Comparison of ENCODE assay signal across 31 cellular contexts in genomic region chr3:63538912-63539311, GRCh38.
DNase-seq lines count a peak whose midpoint lies in the region; ATAC-seq and TF ChIP-seq lines count a peak whose summit lies in the region.
"Had no signal": no experiment of that assay in that cellular context is flagged by ENCODE, and none has a peak within 500 bp of the region (broad histone marks: within the 10 kb centered on the region; RNA-seq: fewer than 3 reads in every experiment).

No MANE protein-coding gene starts in this region.

- no peak overlapping the region for H3K27ac ChIP-seq in MM.1S (ENCODE audit: low read length)
- no peak overlapping the region for H3K27ac ChIP-seq in mesenchymal stem cell (ENCODE audit: low read length, poor library complexity, severe bottlenecking)
- no peak overlapping the region for H3K27ac ChIP-seq in brain microvascular endothelial cell
- H3K27ac ChIP-seq in CD8-positive, alpha-beta memory T cell (ENCODE audit: low read depth, low read length), result no peak overlapping the region
- H3K27ac ChIP-seq: epithelial cell of prostate, hepatocyte, HL-60, Peyer's patch, skin epidermis had no signal

- H3K9me2 ChIP-seq in MM.1S (replicated peaks; ENCODE audit: insufficient read depth, low read length), result no peaks in the 10 kb centered on the region

- H2BK12ac ChIP-seq in mesenchymal stem cell (ENCODE audit: low read length in 2 of 2), result no peak overlapping the region

- H3K27me3 ChIP-seq in MM.1S (replicated peaks; ENCODE audit: insufficient read depth, low read length) (no peaks in the 10 kb centered on the region), mesenchymal stem cell (ENCODE audit: control insufficient read depth in 1 of 2, insufficient read depth in 1 of 2, low read length in 2 of 2) (no peaks in the 10 kb centered on the region), brain microvascular endothelial cell (replicated peaks) (no peaks in the 10 kb centered on the region)
- no peaks in the 10 kb centered on the region for H3K27me3 ChIP-seq in CD8-positive, alpha-beta memory T cell (ENCODE audit: insufficient read depth, low read length, poor library complexity, severe bottlenecking)
- H3K27me3 ChIP-seq: hepatocyte, Peyer's patch had no signal

- H3K36me3 ChIP-seq in MM.1S (replicated peaks; ENCODE audit: insufficient read depth, low read length) (no peaks in the 10 kb centered on the region), mesenchymal stem cell (ENCODE audit: control insufficient read depth in 1 of 2, insufficient read depth in 2 of 2, low read depth in 1 of 2, low read length in 2 of 2) (no peaks in the 10 kb centered on the region), brain microvascular endothelial cell (replicated peaks) (no peaks in the 10 kb centered on the region)
- H3K36me3 ChIP-seq in CD8-positive, alpha-beta memory T cell (ENCODE audit: insufficient read depth, low read length), result no peaks in the 10 kb centered on the region
- H3K36me3 ChIP-seq: Peyer's patch had no signal

- H2BK5ac ChIP-seq in mesenchymal stem cell (ENCODE audit: low read depth, low read length, poor library complexity, severe bottlenecking), result no peak overlapping the region

- H3F3A ChIP-seq in MM.1S (ENCODE audit: insufficient read depth, low read length), result no peaks in the 10 kb centered on the region

- H3K4me3 ChIP-seq in MM.1S (ENCODE audit: low read length) (peak overlapping the region; percentile 3; the same call in 1 of the 2 replicates), mesenchymal stem cell (ENCODE audit: insufficient read depth in 1 of 2, low read depth in 1 of 2, low read length in 2 of 2) (no peak overlapping the region), brain microvascular endothelial cell (ENCODE audit: low read depth, low read length) (no peak overlapping the region)
- no peak overlapping the region for H3K4me3 ChIP-seq in CD8-positive, alpha-beta memory T cell (ENCODE audit: low read length)
- H3K4me3 ChIP-seq: hepatocyte, Peyer's patch, skin epidermis had no signal

- no peaks in the 10 kb centered on the region for H3K36me3 Mint-ChIP-seq in CD8-positive, alpha-beta memory T cell
- no peaks in the 10 kb centered on the region for H3K36me3 Mint-ChIP-seq in activated CD4-positive, alpha-beta T cell treated with anti-CD3 and anti-CD28 coated beads, Interleukin-2, amount 10 ng/mL, durations not matched to agents 7 days and 5 days (ENCODE audit: low read depth)
- H3K36me3 Mint-ChIP-seq: brain; immature natural killer cell; naive thymus-derived CD4-positive, alpha-beta T cell had no signal

- no peak overlapping the region for H3K14ac ChIP-seq in mesenchymal stem cell (ENCODE audit: low read length in 2 of 2)

- no peaks in the 10 kb centered on the region for H3K4me1 ChIP-seq in MM.1S (ENCODE audit: low read length)
- no peaks in the 10 kb centered on the region for H3K4me1 ChIP-seq in mesenchymal stem cell (ENCODE audit: control insufficient read depth, insufficient read depth, low read depth, low read length)
- H3K4me1 ChIP-seq in CD8-positive, alpha-beta memory T cell (ENCODE audit: insufficient read depth, low read length), result no peaks in the 10 kb centered on the region
- H3K4me1 ChIP-seq: Peyer's patch had no signal

- peaks cover 0 to 2% (median 0%) of the 10 kb centered on the region in 5 donors for H3K9me3 Mint-ChIP-seq in CD8-positive, alpha-beta memory T cell
- H3K9me3 Mint-ChIP-seq in activated CD4-positive, alpha-beta T cell treated with anti-CD3 and anti-CD28 coated beads, Interleukin-2, amount 10 ng/mL, durations not matched to agents 7 days and 5 days, result no peaks in the 10 kb centered on the region
- H3K9me3 Mint-ChIP-seq: activated T-cell treated with anti-CD3 and anti-CD28 coated beads, Interleukin-2, amount 50 U/mL, for 24 hours; CD4-positive, alpha-beta T cell; HFFc6; T-helper 1 cell treated with Interleukin-12 subunit alpha and Interleukin-12 subunit beta and Interleukin-4 antibody, amounts not matched to agents 30 μg/mL and 1 μg/mL, for 36 hours had no signal

- no peaks in the 10 kb centered on the region for H3K79me1 ChIP-seq in mesenchymal stem cell (replicated peaks; ENCODE audit: low read length, poor library complexity, severe bottlenecking)

- no peak overlapping the region for H3K4ac ChIP-seq in mesenchymal stem cell (ENCODE audit: low read depth in 1 of 2, low read length in 2 of 2)

- no peak overlapping the region for H3K27ac Mint-ChIP-seq in CD8-positive, alpha-beta memory T cell
- no peak overlapping the region for H3K27ac Mint-ChIP-seq in activated CD4-positive, alpha-beta T cell treated with anti-CD3 and anti-CD28 coated beads, Interleukin-2, amount 10 ng/mL, durations not matched to agents 7 days and 5 days
- H3K27ac Mint-ChIP-seq: activated CD4-positive, alpha-beta T cell treated with anti-CD3 and anti-CD28 coated beads for 36 hours; activated T-cell treated with anti-CD3 and anti-CD28 coated beads, Interleukin-2, amount 50 U/mL, for 24 hours; brain; CD4-positive, alpha-beta T cell; HFFc6; immature natural killer cell; naive thymus-derived CD4-positive, alpha-beta T cell; T-helper 1 cell treated with Interleukin-12 subunit alpha and Interleukin-12 subunit beta and Interleukin-4 antibody, amounts not matched to agents 30 μg/mL and 1 μg/mL, for 36 hours had no signal

- H4K8ac ChIP-seq in mesenchymal stem cell (ENCODE audit: low read length), result no peak overlapping the region

- H2AK5ac ChIP-seq in mesenchymal stem cell (ENCODE audit: low read length, severe bottlenecking), result no peak overlapping the region

- no peaks in the 10 kb centered on the region for H4K20me1 ChIP-seq in MM.1S (ENCODE audit: insufficient read depth, low read length)

- H3K9ac ChIP-seq in MM.1S (ENCODE audit: low read length), result no peak overlapping the region
- H3K9ac ChIP-seq in mesenchymal stem cell (ENCODE audit: low read length), result peak overlapping the region; percentile 39

- in situ Hi-C loops in brain microvascular endothelial cell (cut with HindIII; ENCODE audit: low pct_ligation_motif_present, low sequenced_read_pairs), result no loop called here

- no peaks in the 10 kb centered on the region for H3K27me3 Mint-ChIP-seq in CD8-positive, alpha-beta memory T cell
- H3K27me3 Mint-ChIP-seq in activated CD4-positive, alpha-beta T cell treated with anti-CD3 and anti-CD28 coated beads, Interleukin-2, amount 10 ng/mL, durations not matched to agents 7 days and 5 days, result no peaks in the 10 kb centered on the region
- H3K27me3 Mint-ChIP-seq: activated CD4-positive, alpha-beta T cell treated with anti-CD3 and anti-CD28 coated beads for 36 hours; activated T-cell treated with anti-CD3 and anti-CD28 coated beads, Interleukin-2, amount 50 U/mL, for 24 hours; brain; CD4-positive, alpha-beta T cell; naive thymus-derived CD4-positive, alpha-beta T cell had no signal

- no peaks in the 10 kb centered on the region for H3K4me1 Mint-ChIP-seq in CD8-positive, alpha-beta memory T cell
- H3K4me1 Mint-ChIP-seq in activated CD4-positive, alpha-beta T cell treated with anti-CD3 and anti-CD28 coated beads, Interleukin-2, amount 10 ng/mL, durations not matched to agents 7 days and 5 days, result no peaks in the 10 kb centered on the region
- H3K4me1 Mint-ChIP-seq: activated CD4-positive, alpha-beta T cell treated with anti-CD3 and anti-CD28 coated beads for 36 hours; immature natural killer cell; naive thymus-derived CD4-positive, alpha-beta T cell had no signal

- peak; percentile 45 for DNase-seq in MM.1S
- no peak for DNase-seq in mesenchymal stem cell
- no peak for DNase-seq in hypothalamus (lab: John Stamatoyannopoulos, UW)
- DNase-seq in brain microvascular endothelial cell, result no peak
- no peak for DNase-seq in CD8-positive, alpha-beta memory T cell
- DNase-seq in activated CD4-positive, alpha-beta T cell treated with anti-CD3 and anti-CD28 coated beads, Interleukin-2, amount 10 ng/mL, durations not matched to agents 7 days and 5 days, result no peak
- DNase-seq: activated CD4-positive, alpha-beta T cell treated with anti-CD3 and anti-CD28 coated beads for 36 hours; activated gamma-delta T cell treated with Interleukin-2 at 50 U/mL for 16 hours; activated T-cell treated with anti-CD3 and anti-CD28 coated beads, Interleukin-2, amount 50 U/mL, for 24 hours; CD4-positive, alpha-beta T cell; foreskin melanocyte; HFFc6; immature natural killer cell; IMR-90; naive thymus-derived CD4-positive, alpha-beta T cell; NCI-H1436 treated with DMSO at 0.1 percent for 48 hours; NCI-H510A treated with DMSO at 0.1 percent for 48 hours; NK-92 treated with Interleukin-12 subunit alpha and Interleukin-12 subunit beta, amount 100 ng/mL, for 24 hours; nucleus accumbens; Peyer's patch; stimulated activated CD4-positive, alpha-beta T cell treated with anti-CD3 and anti-CD28 coated beads, Interleukin-1b, Interleukin-23, amount 100 ng/mL, for 48 hours; trophoblast cell had no signal

- H3K9me3 ChIP-seq in MM.1S (replicated peaks; ENCODE audit: insufficient read depth, low read length), result no peaks in the 10 kb centered on the region
- H3K9me3 ChIP-seq in mesenchymal stem cell (ENCODE audit: control insufficient read depth, low read length), result no peaks in the 10 kb centered on the region
- H3K9me3 ChIP-seq in CD8-positive, alpha-beta memory T cell (ENCODE audit: low read length), result no peaks in the 10 kb centered on the region
- H3K9me3 ChIP-seq: Peyer's patch had no signal

- ATAC-seq in GM19043 (IDR thresholded peaks at IDR 0.05; ENCODE audit: low read depth, unreplicated experiment) (peak; percentile 59), HG02610 (IDR thresholded peaks at IDR 0.05; ENCODE audit: unreplicated experiment) (peak; percentile 42)
- ATAC-seq: activated CD4-positive, alpha-beta T cell treated with anti-CD3 and anti-CD28 coated beads for 36 hours; left lobe of liver; naive thymus-derived CD4-positive, alpha-beta T cell had no signal

- H2BK15ac ChIP-seq in mesenchymal stem cell (ENCODE audit: low read depth, poor library complexity, severe bottlenecking), result no peak overlapping the region

- H2BK120ac ChIP-seq in mesenchymal stem cell (ENCODE audit: low read depth, low read length), result no peak overlapping the region

- H2AFZ ChIP-seq in MM.1S (ENCODE audit: low read length), result peak overlapping the region; percentile 45
- no peak overlapping the region for H2AFZ ChIP-seq in mesenchymal stem cell (ENCODE audit: low read depth, low read length)
- H2AFZ ChIP-seq: hepatocyte had no signal

- H3K4me2 ChIP-seq in MM.1S (ENCODE audit: low read depth, low read length), result peak overlapping the region; percentile 25; the same call in 1 of the 2 replicates
- H3K4me2 ChIP-seq in mesenchymal stem cell (ENCODE audit: low read length, poor library complexity, severe bottlenecking), result no peak overlapping the region
- H3K4me2 ChIP-seq: hepatocyte had no signal

- no peak overlapping the region for H3K23ac ChIP-seq in mesenchymal stem cell (ENCODE audit: low read length in 2 of 2)

- 84% methylated on average over 1 of the region's 1 CpG for WGBS in mesenchymal stem cell

- POLR2A ChIA-PET in CD8-positive, alpha-beta memory T cell (lab: Charles Lee), result no interaction called here
- POLR2A ChIA-PET in activated CD4-positive, alpha-beta T cell treated with anti-CD3 and anti-CD28 coated beads, Interleukin-2, amount 10 ng/mL, durations not matched to agents 7 days and 5 days (lab: Charles Lee), result no interaction called here

- TF ChIP-seq CTCF in MM.1S (IDR thresholded peaks at IDR 0.05; ENCODE audit: low read length) (no peak), brain microvascular endothelial cell (IDR thresholded peaks at IDR 0.05; ENCODE audit: low read depth, low read length, missing control alignments) (no peak)

- H3K4me3 Mint-ChIP-seq in CD8-positive, alpha-beta memory T cell, result no peak overlapping the region
- H3K4me3 Mint-ChIP-seq in activated CD4-positive, alpha-beta T cell treated with anti-CD3 and anti-CD28 coated beads, Interleukin-2, amount 10 ng/mL, durations not matched to agents 7 days and 5 days, result no peak overlapping the region
- H3K4me3 Mint-ChIP-seq: activated CD4-positive, alpha-beta T cell treated with anti-CD3 and anti-CD28 coated beads for 36 hours; activated T-cell treated with anti-CD3 and anti-CD28 coated beads, Interleukin-2, amount 50 U/mL, for 24 hours; brain; CD4-positive, alpha-beta T cell; HFFc6; immature natural killer cell; naive thymus-derived CD4-positive, alpha-beta T cell; T-helper 1 cell treated with Interleukin-12 subunit alpha and Interleukin-12 subunit beta and Interleukin-4 antibody, amounts not matched to agents 30 μg/mL and 1 μg/mL, for 36 hours had no signal

- no peak overlapping the region for H4K91ac ChIP-seq in mesenchymal stem cell (ENCODE audit: low read length)

- CTCF ChIA-PET in CD8-positive, alpha-beta memory T cell (lab: Charles Lee), result no interaction called here
- CTCF ChIA-PET in activated CD4-positive, alpha-beta T cell treated with anti-CD3 and anti-CD28 coated beads, Interleukin-2, amount 10 ng/mL, durations not matched to agents 7 days and 5 days (lab: Charles Lee), result no interaction called here

- no peak overlapping the region for H3K18ac ChIP-seq in mesenchymal stem cell (ENCODE audit: low read depth in 1 of 2, low read length in 2 of 2)

- no peaks in the 10 kb centered on the region for H3K79me2 ChIP-seq in MM.1S (ENCODE audit: low read length)
- H3K79me2 ChIP-seq: hepatocyte had no signal
